In the genomic region with DNA sequence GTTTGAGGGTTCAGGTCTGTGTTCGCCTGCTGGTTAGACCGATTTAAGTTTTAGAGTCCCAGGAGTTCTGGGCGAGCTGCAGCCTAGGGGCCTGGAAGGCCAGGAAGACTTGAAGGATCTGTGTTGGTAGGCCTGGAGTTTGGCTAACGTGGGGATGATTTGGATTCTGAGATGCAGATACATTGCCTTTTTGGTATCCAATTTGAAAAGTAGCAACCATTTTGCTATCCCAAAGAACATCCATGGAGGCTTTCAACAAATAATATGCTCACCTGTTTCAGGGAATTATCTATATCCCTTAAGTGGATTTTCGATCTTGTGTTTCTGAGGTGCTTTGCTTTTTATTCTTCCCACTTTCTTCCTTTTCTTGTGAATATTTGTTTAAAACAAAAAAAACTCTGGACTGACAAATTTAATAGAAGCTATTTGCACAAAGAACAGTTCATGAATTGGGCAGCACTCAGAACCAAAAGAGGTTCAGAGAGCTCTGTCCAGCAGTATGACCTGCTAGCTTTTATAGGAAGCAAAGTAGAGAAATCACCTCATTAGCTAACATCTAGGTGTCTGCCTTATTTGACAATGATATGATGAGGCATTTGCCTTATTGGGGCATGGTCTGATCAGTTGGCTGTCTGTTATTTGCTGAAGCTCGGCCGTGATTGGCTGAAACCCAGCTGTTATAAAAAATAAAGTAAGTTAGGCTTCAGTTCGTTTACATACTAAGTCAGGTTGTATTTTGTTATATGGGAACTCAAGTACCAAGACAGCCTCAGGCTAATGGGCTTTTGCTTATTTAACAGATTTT, we compare ENCODE assay signal across 9 cellular contexts. TPM values are rescaled to one million over a fixed set of nuclear protein-coding genes. Genes with fewer than 3 reads are reported as not detected.
DNase-seq lines count a peak whose midpoint lies in the region; ATAC-seq and TF ChIP-seq lines count a peak whose summit lies in the region.
"Had no signal": no experiment of that assay in that cellular context is flagged by ENCODE, and none has a peak within 500 bp of the region (broad histone marks: within the 10 kb centered on the region; RNA-seq: fewer than 3 reads in every experiment).

No MANE protein-coding gene starts in this region.

- WGBS in prostate gland = 53% methylated on average over 8 of the region's 8 CpGs

- H3K4me3 ChIP-seq in GM08714 (ENCODE audit: low read length) (peak overlapping the region; percentile 86), Panc1 (ENCODE audit: low read depth in 2 of 2, low read length in 2 of 2) (peak overlapping the region; percentile 85 to 95), epithelial cell of proximal tubule (ENCODE audit: low read depth, low read length) (peak overlapping the region; percentile 71), prostate gland (peak overlapping the region; percentile 71 to 89)

- ATAC-seq in Panc1 = peak; percentile 52

- TSS peak; percentile 92 for BruUV-seq in Panc1 (replicated peaks; lab: Mats Ljungman, UMichigan)

- H3K9me3 ChIP-seq in Panc1 (ENCODE audit: control insufficient read depth, insufficient read depth, low read depth, low read length) (no peaks in the 10 kb centered on the region), prostate gland (no peaks in the 10 kb centered on the region)

- no peak for TF ChIP-seq POLR2A in prostate gland (IDR thresholded peaks at IDR 0.05)

- TF ChIP-seq CTCF in Panc1 (IDR thresholded peaks at IDR 0.05) (no peak), epithelial cell of proximal tubule (conservative IDR thresholded peaks at IDR 0.05; ENCODE audit: low read depth, low read length) (no peak), prostate gland (IDR thresholded peaks at IDR 0.05) (peak in 1 of 4 experiments; percentile 5), GM20000 (IDR thresholded peaks at IDR 0.05; ENCODE audit: extremely low read depth, missing control alignments) (no peak)

- H3K36me3 ChIP-seq in Panc1 (ENCODE audit: control insufficient read depth, insufficient read depth, low read length) (no peaks in the 10 kb centered on the region; the same call in 1 of the 2 replicates), prostate gland (no peaks in the 10 kb centered on the region)

- H3K4me1 ChIP-seq in Panc1 (ENCODE audit: control insufficient read depth, insufficient read depth, low read length) (peaks cover 11% of the 10 kb centered on the region), prostate gland (replicated peaks) (no peaks in the 10 kb centered on the region)

- in situ Hi-C loops in Panc1 (cut with HindIII; ENCODE audit: low pct_unique_long_range_greater_than_20kb, low sequenced_read_pairs) (no loop called here), KBM-7 (cut with MboI; ENCODE audit: low pct_unique_long_range_greater_than_20kb, low sequenced_read_pairs) (no loop called here)

- intact Hi-C loops in Panc1 (cut with micrococcal nuclease; ENCODE audit: unreplicated experiment) = loop anchor here (10.0 kb wide), 1 partner anchor 135 kb away; no protein-coding TSS in a partner anchor
- intact Hi-C loops in prostate gland (cut with DNase I) = loop anchor here (10.0 kb wide), 2 partner anchors 305 to 365 kb away; partner anchors contain the start of genes FAM200A, ZNF655 and ZSCAN25

- CTCF ChIA-PET in Panc1 (lab: Charles Lee) = interaction anchor here (0.5 to 1.2 kb wide), 4 partner anchors 36 to 81 kb away, joined by 3 to 4 read pairs (median 3); no protein-coding TSS in a partner anchor

- H3K27me3 ChIP-seq in Panc1 (ENCODE audit: control insufficient read depth, insufficient read depth, low read length) = peaks cover 2% of the 10 kb centered on the region; the same call in 1 of the 2 replicates
- no peaks in the 10 kb centered on the region for H3K27me3 ChIP-seq in prostate gland (replicated peaks; ENCODE audit: insufficient read depth)

- peak; percentile 20 for DNase-seq in Panc1 (ENCODE audit: low read depth, low spot score)
- DNase-seq in epithelial cell of proximal tubule (ENCODE audit: low read depth) = no peak
- DNase-seq in prostate gland (ENCODE audit: low spot score) = no peak
- DNase-seq in NCI-H345 (lab: John Stamatoyannopoulos, UW) = no peak
- no peak for DNase-seq in Kasumi-1 (lab: John Stamatoyannopoulos, UW)
- no peak for DNase-seq in GM20000 (ENCODE audit: low spot score)
- DNase-seq in KBM-7 = no peak

- POLR2A ChIA-PET in Panc1 (lab: Charles Lee) = interaction anchor here (0.5 kb wide), 1 partner anchor 17 kb away, joined by 7 read pairs; no protein-coding TSS in a partner anchor

- peak overlapping the region; percentile 98 for H3K27ac ChIP-seq in Panc1 (ENCODE audit: low read length)
- peak overlapping the region; percentile 91 to 92 for H3K27ac ChIP-seq in prostate gland

RNA-seq across cellular contexts. Expression of gene TRIM4, which starts 0.7 kb away (rescaled TPM):
- total RNA-seq in Panc1 (2021; ENCODE audit: unreplicated experiment) = 28.1 TPM
- 23.6 TPM for polyA plus RNA-seq in Panc1 (2012; ENCODE audit: insufficient read length)
- 8.4 and 18.7 TPM in 2 replicates for total RNA-seq in epithelial cell of proximal tubule
- total RNA-seq in prostate gland = 10 to 100 TPM; 61.0 to 72.8 TPM
- polyA plus RNA-seq: neural cell had no signal

RNA-seq across cellular contexts. Expression of gene GJC3, which starts 9.4 kb away (rescaled TPM):
- total RNA-seq in Panc1 (2021; ENCODE audit: unreplicated experiment) (not detected), epithelial cell of proximal tubule (not detected in 2 replicates), prostate gland (1 to 10 TPM; 1.2 to 3.2 TPM)
- polyA plus RNA-seq in Panc1 (2012; ENCODE audit: insufficient read length) = not detected
- polyA plus RNA-seq: neural cell had no signal

RNA-seq across cellular contexts. Expression of gene OR2AE1, which starts 43.2 kb away (rescaled TPM):
- total RNA-seq in Panc1 (2021; ENCODE audit: unreplicated experiment) (not detected), epithelial cell of proximal tubule (not detected in 2 replicates), prostate gland (not detected)
- polyA plus RNA-seq in Panc1 (2012; ENCODE audit: insufficient read length) = not detected
- polyA plus RNA-seq: neural cell had no signal

RNA-seq across cellular contexts. Expression of gene AZGP1, which starts 55.8 kb away (rescaled TPM):
- total RNA-seq in Panc1 (2021; ENCODE audit: unreplicated experiment) = 0.49 TPM
- polyA plus RNA-seq in Panc1 (2012; ENCODE audit: insufficient read length) = not detected
- not detected in 2 replicates for total RNA-seq in epithelial cell of proximal tubule
- total RNA-seq in prostate gland = 1,000 to 10,000 TPM; 1,167 to 4,716 TPM
- polyA plus RNA-seq: neural cell had no signal
